ENCODE assay signal across 19 cellular contexts in the genomic region with DNA sequence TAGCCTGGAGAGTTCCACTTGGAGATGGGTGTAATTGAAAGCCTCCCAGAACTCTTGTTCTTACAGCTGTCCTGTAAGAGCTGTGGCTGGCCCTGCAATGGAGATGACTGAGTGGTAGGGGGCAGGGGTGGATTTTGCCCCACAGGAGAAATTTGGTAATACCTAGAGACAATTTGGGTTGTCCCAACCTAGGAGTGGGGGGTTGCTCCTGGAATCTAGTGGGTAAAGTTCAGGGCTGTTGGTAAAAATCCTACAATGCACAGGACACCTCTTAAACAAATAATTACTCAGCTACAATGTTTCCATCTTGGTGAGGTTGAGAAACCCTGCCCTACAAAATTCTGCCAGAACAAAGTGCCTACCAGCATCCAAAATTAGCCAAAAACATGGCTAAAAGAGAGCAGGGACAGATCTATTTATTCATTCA.
"Had no signal": no experiment of that assay in that cellular context is flagged by ENCODE, and none has a peak within 500 bp of the region (broad histone marks: within the 10 kb centered on the region; RNA-seq: fewer than 3 reads in every experiment).

No MANE protein-coding gene starts in this region.

- H3K27me3 ChIP-seq: left lung had no signal

- H3K4me3 Mint-ChIP-seq: activated naive CD4-positive, alpha-beta T cell treated with anti-CD3 and anti-CD28 coated beads, Interleukin-2, amount 50 U/mL, for 24 hours; natural killer cell treated with Interleukin-12 subunit alpha and Interleukin-12 subunit beta and Interleukin-15 and Interleukin-18, amount 100 ng/mL, for 72 hours; type B pancreatic cell had no signal

- H3K36me3 Mint-ChIP-seq: activated naive CD4-positive, alpha-beta T cell treated with anti-CD3 and anti-CD28 coated beads, Interleukin-2, amount 50 U/mL, for 24 hours; natural killer cell treated with Interleukin-12 subunit alpha and Interleukin-12 subunit beta and Interleukin-15 and Interleukin-18, amount 100 ng/mL, for 72 hours; type B pancreatic cell had no signal

- H3K27ac ChIP-seq: left lung, thoracic aorta had no signal

- H3K4me3 ChIP-seq: left lung, thoracic aorta had no signal

- H3K4me1 Mint-ChIP-seq: activated naive CD4-positive, alpha-beta T cell treated with anti-CD3 and anti-CD28 coated beads, Interleukin-2, amount 50 U/mL, for 24 hours had no signal

- H3K4me1 ChIP-seq: left lung had no signal

- ATAC-seq: esophagus mucosa had no signal

- H3K36me3 ChIP-seq: left lung, thoracic aorta had no signal

- H3K9me3 ChIP-seq: left lung, thoracic aorta had no signal

- DNase-seq: activated CD4-positive, alpha-beta T cell treated with anti-CD3 and anti-CD28 coated beads for 1 hour; activated CD4-positive, alpha-beta T cell treated with anti-CD3 and anti-CD28 coated beads, Interleukin-2, amount 50 U/mL, for 1 hour; activated gamma-delta T cell treated with Interleukin-2 at 50 U/mL for 16 hours; activated T-cell treated with anti-CD3 and anti-CD28 coated beads, Interleukin-2, amount 50 U/mL, for 1 hour; central memory CD4-positive, alpha-beta T cell; effector memory CD4-positive, alpha-beta T cell; foreskin melanocyte; left lung; mammary epithelial cell; small intestine; stimulated activated CD4-positive, alpha-beta T cell treated with anti-CD3 and anti-CD28 coated beads, Interleukin-2, amount 100 ng/mL, for 48 hours; stimulated activated naive CD4-positive, alpha-beta T cell treated with Interleukin-2 at 50 U/mL for 16 hours; T-helper 1 cell; T-helper 9 cell had no signal

- H3K27ac Mint-ChIP-seq: activated naive CD4-positive, alpha-beta T cell treated with anti-CD3 and anti-CD28 coated beads, Interleukin-2, amount 50 U/mL, for 24 hours; natural killer cell treated with Interleukin-12 subunit alpha and Interleukin-12 subunit beta and Interleukin-15 and Interleukin-18, amount 100 ng/mL, for 72 hours; type B pancreatic cell had no signal
